ENCODE assay signal across 27 cellular contexts in the genomic region with DNA sequence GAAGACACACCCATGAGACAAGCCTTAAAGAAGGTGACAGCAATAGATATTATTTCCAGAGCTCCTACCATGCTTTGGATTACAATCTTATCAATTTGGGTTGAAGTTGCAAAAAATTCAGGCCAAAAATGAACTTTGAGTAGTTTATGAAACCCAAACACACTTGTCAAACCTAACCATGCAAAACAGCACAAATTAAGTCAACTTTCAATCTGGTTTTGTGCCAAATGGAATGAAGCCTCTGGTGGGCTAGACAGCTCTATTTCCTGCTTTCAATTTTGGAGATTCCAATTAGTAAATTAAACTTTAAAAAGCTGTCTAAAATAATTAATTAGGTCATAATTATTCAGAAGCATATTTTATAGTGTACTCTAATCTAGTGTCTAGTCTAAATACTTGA.
"Had no signal": no experiment of that assay in that cellular context is flagged by ENCODE, and none has a peak within 500 bp of the region (broad histone marks: within the 10 kb centered on the region; RNA-seq: fewer than 3 reads in every experiment).

No MANE protein-coding gene starts in this region.

- H3K27me3 Mint-ChIP-seq: activated CD4-positive, alpha-beta T cell treated with anti-CD3 and anti-CD28 coated beads, Interleukin-2, amount 10 ng/mL, durations not matched to agents 24 days and 14 days; activated CD8-positive, alpha-beta T cell treated with anti-CD3 and anti-CD28 coated beads for 36 hours; activated naive CD8-positive, alpha-beta T cell treated with anti-CD3 and anti-CD28 coated beads for 36 hours; activated T-helper 17 cell treated with anti-CD3 and anti-CD28 coated beads, Interleukin-2, amount 50 U/mL, for 72 hours had no signal

- H3K9me3 ChIP-seq: Peyer's patch had no signal

- H3K36me3 Mint-ChIP-seq: activated naive CD8-positive, alpha-beta T cell treated with anti-CD3 and anti-CD28 coated beads for 36 hours had no signal

- DNase-seq: activated CD4-positive, alpha-beta T cell treated with anti-CD3 and anti-CD28 coated beads, Interleukin-2, amount 10 ng/mL, durations not matched to agents 24 days and 14 days; activated CD4-positive, alpha-beta T cell treated with anti-CD3 and anti-CD28 coated beads, Interleukin-2, amount 50 U/mL, for 4 hours; activated CD8-positive, alpha-beta T cell treated with anti-CD3 and anti-CD28 coated beads for 36 hours; activated effector memory CD4-positive, alpha-beta T cell treated with anti-CD3 and anti-CD28 coated beads, Interleukin-2, amount 50 U/mL, for 16 hours; activated naive CD4-positive, alpha-beta T cell; activated naive CD4-positive, alpha-beta T cell treated with anti-CD3 and anti-CD28 coated beads, Interleukin-2, amount 50 U/mL, for 16 hours; activated naive CD8-positive, alpha-beta T cell treated with anti-CD3 and anti-CD28 coated beads for 36 hours; activated T-cell treated with anti-CD3 and anti-CD28 coated beads, Interleukin-2, amount 50 U/mL, for 1 hour; activated T-cell treated with anti-CD3 and anti-CD28 coated beads, Interleukin-2, amount 50 U/mL, for 72 hours; amniotic stem cell; aorta; brain microvascular endothelial cell; central memory CD4-positive, alpha-beta T cell; NCI-H1436 treated with DMSO at 0.1 percent for 48 hours; NCI-H1694 treated with DMSO at 0.1 percent for 48 hours; NCI-H2029; NCI-H345; NCI-H524 treated with DMSO at 0.1 percent for 48 hours; NK-92 treated with Interleukin-12 subunit alpha and Interleukin-12 subunit beta, amount 100 ng/mL, for 24 hours; PC-3; Peyer's patch; SIG-M5; T1000 had no signal

- ATAC-seq: activated CD8-positive, alpha-beta T cell treated with anti-CD3 and anti-CD28 coated beads for 36 hours; activated T-cell treated with anti-CD3 and anti-CD28 coated beads, Interleukin-2, amount 50 U/mL, for 72 hours; activated T-helper 17 cell treated with anti-CD3 and anti-CD28 coated beads, Interleukin-2, amount 50 U/mL, for 72 hours; PC-3; Right ventricle myocardium inferior had no signal

- H3K27ac Mint-ChIP-seq: activated CD4-positive, alpha-beta T cell treated with anti-CD3 and anti-CD28 coated beads, Interleukin-2, amount 10 ng/mL, durations not matched to agents 24 days and 14 days; activated CD8-positive, alpha-beta T cell treated with anti-CD3 and anti-CD28 coated beads for 36 hours; activated naive CD8-positive, alpha-beta T cell treated with anti-CD3 and anti-CD28 coated beads for 36 hours; activated T-cell treated with anti-CD3 and anti-CD28 coated beads, Interleukin-2, amount 50 U/mL, for 72 hours; activated T-helper 17 cell treated with anti-CD3 and anti-CD28 coated beads, Interleukin-2, amount 50 U/mL, for 72 hours had no signal

- H3K4me3 Mint-ChIP-seq: activated CD4-positive, alpha-beta T cell treated with anti-CD3 and anti-CD28 coated beads, Interleukin-2, amount 10 ng/mL, durations not matched to agents 24 days and 14 days; activated CD8-positive, alpha-beta T cell treated with anti-CD3 and anti-CD28 coated beads for 36 hours; activated naive CD8-positive, alpha-beta T cell treated with anti-CD3 and anti-CD28 coated beads for 36 hours; activated T-cell treated with anti-CD3 and anti-CD28 coated beads, Interleukin-2, amount 50 U/mL, for 72 hours; activated T-helper 17 cell treated with anti-CD3 and anti-CD28 coated beads, Interleukin-2, amount 50 U/mL, for 72 hours had no signal

- H3K4me3 ChIP-seq: Peyer's patch had no signal

- H3K36me3 ChIP-seq: brain microvascular endothelial cell, Peyer's patch had no signal

- FAIRE-seq: colon had no signal

- H3K4me1 Mint-ChIP-seq: activated CD4-positive, alpha-beta T cell treated with anti-CD3 and anti-CD28 coated beads, Interleukin-2, amount 10 ng/mL, durations not matched to agents 24 days and 14 days; activated naive CD8-positive, alpha-beta T cell treated with anti-CD3 and anti-CD28 coated beads for 36 hours; activated T-helper 17 cell treated with anti-CD3 and anti-CD28 coated beads, Interleukin-2, amount 50 U/mL, for 72 hours had no signal

- H3K27ac ChIP-seq: brain microvascular endothelial cell, Peyer's patch, RWPE1 had no signal

- H3K27me3 ChIP-seq: brain microvascular endothelial cell, Peyer's patch had no signal

- H3K9me3 Mint-ChIP-seq: activated CD4-positive, alpha-beta T cell treated with anti-CD3 and anti-CD28 coated beads, Interleukin-2, amount 10 ng/mL, durations not matched to agents 24 days and 14 days; activated CD8-positive, alpha-beta T cell treated with anti-CD3 and anti-CD28 coated beads for 36 hours; activated naive CD8-positive, alpha-beta T cell treated with anti-CD3 and anti-CD28 coated beads for 36 hours had no signal

- H3K4me1 ChIP-seq: Peyer's patch had no signal
